Comparison of ENCODE assay signal across 8 cellular contexts in the genomic region with DNA sequence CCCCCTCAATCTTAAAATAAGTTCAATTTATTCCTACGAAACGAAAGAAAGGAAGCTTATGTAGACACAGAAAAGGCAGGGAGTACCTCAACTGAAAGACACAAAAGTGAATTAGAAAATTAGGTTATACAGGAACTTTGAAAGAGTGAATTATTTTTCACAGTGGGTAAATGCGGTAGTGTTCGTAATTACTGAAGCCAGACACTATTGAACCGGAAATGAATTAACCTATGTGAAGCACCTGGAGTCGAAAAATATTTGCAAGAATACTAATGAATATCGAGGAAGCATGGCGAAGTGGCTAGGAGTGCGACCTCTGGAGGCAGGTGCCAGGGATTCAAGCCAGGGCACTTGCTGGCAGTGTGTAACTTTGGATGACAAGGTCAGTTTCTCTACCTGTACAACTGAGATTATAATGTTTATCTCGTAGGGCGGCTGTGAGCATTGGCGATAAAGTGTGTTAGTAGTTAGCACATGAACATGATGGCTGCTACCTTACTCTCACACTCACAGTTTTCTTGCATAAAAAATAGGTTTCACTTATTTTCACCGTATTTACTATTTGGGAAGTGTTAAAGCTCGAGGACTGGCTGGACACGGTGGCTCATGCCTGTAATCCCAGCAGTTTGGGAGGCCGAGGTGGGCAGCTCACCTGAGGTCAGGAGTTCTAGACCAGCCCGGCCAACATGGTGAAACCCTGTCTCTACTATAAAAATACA. TPM values are rescaled to one million over a fixed set of nuclear protein-coding genes. Genes with fewer than 3 reads are reported as not detected.
DNase-seq lines count a peak whose midpoint lies in the region; ATAC-seq and TF ChIP-seq lines count a peak whose summit lies in the region.

No MANE protein-coding gene starts in this region.

- peaks cover 10% of the 10 kb centered on the region for H3K9me3 Mint-ChIP-seq in Caco-2 (ENCODE audit: unreplicated experiment)

- H3K9me3 ChIP-seq in Caco-2 (no peaks in the 10 kb centered on the region), NT2/D1 (ENCODE audit: insufficient read depth, low read length) (no peaks in the 10 kb centered on the region), muscle layer of colon (ENCODE audit: low read length) (no peaks in the 10 kb centered on the region), stomach smooth muscle (ENCODE audit: control insufficient read depth in 2 of 2, low read length in 2 of 2) (no peaks in the 10 kb centered on the region)

- TF ChIP-seq CTCF in Caco-2 (IDR thresholded peaks at IDR 0.05; ENCODE audit: insufficient read depth in 1 of 2, low read depth in 1 of 2, low read length in 1 of 2, severe bottlenecking in 1 of 2, unreplicated experiment in 1 of 2): peak; percentile 72 to 85

- H3K27ac Mint-ChIP-seq in Caco-2 (ENCODE audit: unreplicated experiment): peak overlapping the region; percentile 66

- CTCF ChIA-PET in Caco-2 (lab: Charles Lee): interaction anchor here (0.6 to 1.2 kb wide), 5 partner anchors 10 to 286 kb away, joined by 3 to 5 read pairs (median 4); a partner anchor contains a TSS

- H3K4me3 ChIP-seq in Caco-2 (ENCODE audit: low read depth, low read length) (peak overlapping the region; percentile 55), NT2/D1 (ENCODE audit: insufficient read length, low read depth) (peak overlapping the region; percentile 66), muscle layer of colon (ENCODE audit: low read depth in 1 of 2, low read length in 2 of 2) (peak overlapping the region; percentile 59 to 69), stomach smooth muscle (ENCODE audit: low read length in 2 of 2) (peak overlapping the region; percentile 85 to 89)

- ATAC-seq in GM19452 (IDR thresholded peaks at IDR 0.05; ENCODE audit: unreplicated experiment): peak; percentile 86
- ATAC-seq in HG03520 (IDR thresholded peaks at IDR 0.05; ENCODE audit: unreplicated experiment): peak; percentile 78
- peak; percentile 93 for ATAC-seq in esophagus mucosa

- H3K9ac ChIP-seq in NT2/D1 (ENCODE audit: insufficient read length, low read depth): no peak overlapping the region
- H3K9ac ChIP-seq in muscle layer of colon (ENCODE audit: low read length): peak overlapping the region; percentile 63
- peak overlapping the region; percentile 71 to 82 for H3K9ac ChIP-seq in stomach smooth muscle (ENCODE audit: low read length in 2 of 2)

- BruUV-seq in Caco-2 (replicated peaks; lab: Mats Ljungman, UMichigan): no TSS peak

- POLR2A ChIA-PET in Caco-2 (lab: Charles Lee): interaction anchor here (0.9 kb wide), 1 partner anchor 16 kb away, joined by 3 read pairs; a partner anchor contains a TSS

- H3K27ac ChIP-seq in muscle layer of colon (ENCODE audit: low read depth, low read length) (peak overlapping the region; percentile 68), stomach smooth muscle (ENCODE audit: low read length) (peak overlapping the region; percentile 53)

- H3K27me3 Mint-ChIP-seq in Caco-2 (ENCODE audit: insufficient read depth, unreplicated experiment): no peaks in the 10 kb centered on the region

- H3K4me1 ChIP-seq in Caco-2 (no peaks in the 10 kb centered on the region), NT2/D1 (ENCODE audit: insufficient read depth, insufficient read length) (no peaks in the 10 kb centered on the region), muscle layer of colon (ENCODE audit: insufficient read depth, low read length) (no peaks in the 10 kb centered on the region), stomach smooth muscle (ENCODE audit: control insufficient read depth, insufficient read depth, low read length) (no peaks in the 10 kb centered on the region)

- DNase-seq in Caco-2: peak; percentile 78 to 79
- DNase-seq in NT2/D1 (ENCODE audit: low read depth, low spot score): no peak
- peak; percentile 62 for DNase-seq in activated T-cell treated with anti-CD3 and anti-CD28 coated beads for 24 hours (ENCODE audit: low read depth)

- H3K36me3 ChIP-seq in Caco-2 (ENCODE audit: control insufficient read depth, insufficient read depth, low read length) (no peaks in the 10 kb centered on the region), NT2/D1 (ENCODE audit: insufficient read depth, insufficient read length, low read length) (no peaks in the 10 kb centered on the region), muscle layer of colon (ENCODE audit: insufficient read depth, low read length) (no peaks in the 10 kb centered on the region), stomach smooth muscle (ENCODE audit: control insufficient read depth in 2 of 2, insufficient read depth in 2 of 2, low read length in 2 of 2) (no peaks in the 10 kb centered on the region)

- H3K27me3 ChIP-seq in Caco-2 (replicated peaks; ENCODE audit: control insufficient read depth, insufficient read depth, low read length) (no peaks in the 10 kb centered on the region), NT2/D1 (ENCODE audit: insufficient read depth, insufficient read length) (no peaks in the 10 kb centered on the region), muscle layer of colon (ENCODE audit: control insufficient read depth in 1 of 2, insufficient read depth in 2 of 2, low read length in 2 of 2) (no peaks in the 10 kb centered on the region), stomach smooth muscle (ENCODE audit: control insufficient read depth in 1 of 2, insufficient read depth in 2 of 2, low read length in 2 of 2) (no peaks in the 10 kb centered on the region)

- no peaks in the 10 kb centered on the region for H3K36me3 Mint-ChIP-seq in Caco-2 (ENCODE audit: insufficient read depth, unreplicated experiment)

- H3K4me1 Mint-ChIP-seq in Caco-2 (ENCODE audit: low read depth, unreplicated experiment): no peaks in the 10 kb centered on the region

- no peak overlapping the region for H3K4me3 Mint-ChIP-seq in Caco-2 (ENCODE audit: unreplicated experiment)

- intact Hi-C loops in Caco-2 (cut with micrococcal nuclease; ENCODE audit: unreplicated experiment): loop anchor here (1.0 to 5.0 kb wide), 2 partner anchors 132 to 269 kb away; no protein-coding TSS in a partner anchor

RNA-seq across cellular contexts. Expression of a gene that starts 0.5 kb away (rescaled TPM):
- total RNA-seq in Caco-2 (2022) (7.8 and 11.3 TPM in 2 replicates), esophagus mucosa (12.8 TPM)

RNA-seq across cellular contexts. Expression of a gene that starts 15.4 kb away (rescaled TPM):
- total RNA-seq in Caco-2 (2022) (1,111 and 1,154 TPM in 2 replicates), esophagus mucosa (1,299 TPM)

RNA-seq across cellular contexts. Expression of a gene that starts 41.3 kb away (rescaled TPM):
- total RNA-seq in Caco-2 (2022) (not detected in 2 replicates), esophagus mucosa (0.28 TPM)
